In genomic region chr6:86706449-86706848, GRCh38 we compare ENCODE assay signal across 15 cellular contexts.
DNase-seq lines count a peak whose midpoint lies in the region; ATAC-seq and TF ChIP-seq lines count a peak whose summit lies in the region.
"Had no signal": no experiment of that assay in that cellular context is flagged by ENCODE, and none has a peak within 500 bp of the region (broad histone marks: within the 10 kb centered on the region; RNA-seq: fewer than 3 reads in every experiment).

No MANE protein-coding gene starts in this region.

- H3K27ac Mint-ChIP-seq in glutamatergic neuron (ENCODE audit: unreplicated experiment) = no peak overlapping the region
- H3K27ac Mint-ChIP-seq in activated T-helper 2 cell treated with anti-CD3 and anti-CD28 coated beads, Interferon-gamma antibody, Interleukin-2, Interleukin-4, amounts not matched to agents 10 μg/mL and 5 μg/mL and 100 μg/mL, durations not matched to agents 14 hours and 24 hours and 36 hours = no peak overlapping the region
- H3K27ac Mint-ChIP-seq: mesothelial cell of epicardium, T-cell had no signal

- no peak overlapping the region for H3K4me3 Mint-ChIP-seq in glutamatergic neuron (ENCODE audit: unreplicated experiment)
- no peak overlapping the region for H3K4me3 Mint-ChIP-seq in activated T-helper 2 cell treated with anti-CD3 and anti-CD28 coated beads, Interferon-gamma antibody, Interleukin-2, Interleukin-4, amounts not matched to agents 10 μg/mL and 5 μg/mL and 100 μg/mL, durations not matched to agents 14 hours and 24 hours and 36 hours (ENCODE audit: low read depth)
- H3K4me3 Mint-ChIP-seq: mesothelial cell of epicardium, T-cell had no signal

- peak; percentile 51 for TF ChIP-seq CTCF in GM12865 (IDR thresholded peaks at IDR 0.05; ENCODE audit: insufficient read depth, low read depth, low read length, missing control alignments)
- TF ChIP-seq CTCF in LNCaP clone FGC (IDR thresholded peaks at IDR 0.05; ENCODE audit: control insufficient read depth, extremely low read depth, insufficient read depth) = peak; percentile 19; the same call in 1 of the 2 replicates
- peak; percentile 23 for TF ChIP-seq CTCF in glutamatergic neuron (IDR thresholded peaks at IDR 0.05; ENCODE audit: partially characterized antibody, unreplicated experiment)

- no peaks in the 10 kb centered on the region for H3K27me3 Mint-ChIP-seq in glutamatergic neuron (ENCODE audit: unreplicated experiment)
- H3K27me3 Mint-ChIP-seq in activated T-helper 2 cell treated with anti-CD3 and anti-CD28 coated beads, Interferon-gamma antibody, Interleukin-2, Interleukin-4, amounts not matched to agents 10 μg/mL and 5 μg/mL and 100 μg/mL, durations not matched to agents 14 hours and 24 hours and 36 hours (ENCODE audit: low read depth) = no peaks in the 10 kb centered on the region
- H3K27me3 Mint-ChIP-seq: T-cell had no signal

- intact Hi-C loops in activated T-helper 2 cell treated with anti-CD3 and anti-CD28 coated beads, Interferon-gamma antibody, Interleukin-2, Interleukin-4, amounts not matched to agents 10 μg/mL and 5 μg/mL and 100 μg/mL, durations not matched to agents 14 hours and 24 hours and 36 hours (cut with micrococcal nuclease) = no loop called here

- peak; percentile 45 for ATAC-seq in GM21529 (IDR thresholded peaks at IDR 0.05; ENCODE audit: unreplicated experiment)
- no peak for ATAC-seq in GM18858 (IDR thresholded peaks at IDR 0.05; ENCODE audit: unreplicated experiment)
- ATAC-seq: stimulated activated naive CD8-positive, alpha-beta T cell treated with anti-CD3 and anti-CD28 coated beads, Interleukin-15, Interleukin-2, amounts not matched to agents 100 U/mL and 50 U/mL, for 24 hours; T-cell had no signal

- H3K9me3 Mint-ChIP-seq in glutamatergic neuron (ENCODE audit: unreplicated experiment) = no peaks in the 10 kb centered on the region
- peaks cover 5% of the 10 kb centered on the region for H3K9me3 Mint-ChIP-seq in activated T-helper 2 cell treated with anti-CD3 and anti-CD28 coated beads, Interferon-gamma antibody, Interleukin-2, Interleukin-4, amounts not matched to agents 10 μg/mL and 5 μg/mL and 100 μg/mL, durations not matched to agents 14 hours and 24 hours and 36 hours

- peaks cover 9% of the 10 kb centered on the region for H3K4me1 Mint-ChIP-seq in glutamatergic neuron (ENCODE audit: low read depth, unreplicated experiment)
- H3K4me1 Mint-ChIP-seq in activated T-helper 2 cell treated with anti-CD3 and anti-CD28 coated beads, Interferon-gamma antibody, Interleukin-2, Interleukin-4, amounts not matched to agents 10 μg/mL and 5 μg/mL and 100 μg/mL, durations not matched to agents 14 hours and 24 hours and 36 hours (ENCODE audit: low read depth) = no peaks in the 10 kb centered on the region
- H3K4me1 Mint-ChIP-seq: T-cell had no signal

- H3K4me3 ChIP-seq in GM12865 (ENCODE audit: low read depth, low read length) = no peak overlapping the region
- no peak overlapping the region for H3K4me3 ChIP-seq in LNCaP clone FGC (ENCODE audit: low read depth, low read length)

- H3K36me3 Mint-ChIP-seq in glutamatergic neuron (ENCODE audit: unreplicated experiment) = no peaks in the 10 kb centered on the region
- H3K36me3 Mint-ChIP-seq in activated T-helper 2 cell treated with anti-CD3 and anti-CD28 coated beads, Interferon-gamma antibody, Interleukin-2, Interleukin-4, amounts not matched to agents 10 μg/mL and 5 μg/mL and 100 μg/mL, durations not matched to agents 14 hours and 24 hours and 36 hours (ENCODE audit: low read depth) = no peaks in the 10 kb centered on the region
- H3K36me3 Mint-ChIP-seq: mesothelial cell of epicardium, T-cell had no signal

- DNase-seq in GM12865 (ENCODE audit: low read depth) = peak; percentile 45
- no peak for DNase-seq in LNCaP clone FGC (ENCODE audit: low read depth)
- no peak for DNase-seq in glutamatergic neuron
- DNase-seq in hypothalamus (lab: John Stamatoyannopoulos, UW) = no peak
- no peak for DNase-seq in activated T-helper 2 cell treated with anti-CD3 and anti-CD28 coated beads, Interferon-gamma antibody, Interleukin-2, Interleukin-4, amounts not matched to agents 10 μg/mL and 5 μg/mL and 100 μg/mL, durations not matched to agents 14 hours and 24 hours and 36 hours (ENCODE audit: low spot score)
- DNase-seq in activated naive CD4-positive, alpha-beta T cell treated with anti-CD3 and anti-CD28 coated beads, Interleukin-2, amount 50 U/mL, for 16 hours = no peak
- DNase-seq: activated gamma-delta T cell; NCI-H1417; NCI-H748 treated with DMSO at 0.1 percent for 48 hours; posterior cingulate gyrus; stimulated activated naive CD8-positive, alpha-beta T cell treated with anti-CD3 and anti-CD28 coated beads, Interleukin-15, Interleukin-2, amounts not matched to agents 100 U/mL and 50 U/mL, for 24 hours; T-cell had no signal
